ENCODE assay signal across 14 cellular contexts in genomic region chr2:98467082-98467536, GRCh38. TPM values are rescaled to one million over a fixed set of nuclear protein-coding genes. Genes with fewer than 3 reads are reported as not detected.
DNase-seq lines count a peak whose midpoint lies in the region; ATAC-seq and TF ChIP-seq lines count a peak whose summit lies in the region.
"Had no signal": no experiment of that assay in that cellular context is flagged by ENCODE, and none has a peak within 500 bp of the region (broad histone marks: within the 10 kb centered on the region; RNA-seq: fewer than 3 reads in every experiment).

No MANE protein-coding gene starts in this region.

- DNase-seq in CD4-positive, alpha-beta T cell = peak in 1 of 10 experiments; percentile 32
- no peak for DNase-seq in Jurkat, Clone E6-1 (ENCODE audit: low read depth, low spot score)
- DNase-seq in natural killer cell (no peak), SW480 (ENCODE audit: low spot score) (no peak), NCI-H1092 treated with DMSO at 0.1 percent for 48 hours (lab: John Stamatoyannopoulos, UW) (no peak)
- DNase-seq: C1 segment of cervical spinal cord; HFFc6; NCI-H1436; NCI-H510A; PC-9; stimulated activated CD4-positive, alpha-beta T cell treated with anti-CD3 and anti-CD28 coated beads, Interleukin-4, amount 100 ng/mL, for 4 hours had no signal

- H3K27ac ChIP-seq in CD4-positive, alpha-beta T cell (ENCODE audit: low read depth, low read length) = peak overlapping the region; percentile 87
- H3K27ac ChIP-seq: PC-9 had no signal

- H3K27me3 Mint-ChIP-seq in CD4-positive, alpha-beta T cell = no peaks in the 10 kb centered on the region
- H3K27me3 Mint-ChIP-seq in activated T-helper 17 cell treated with anti-CD3 and anti-CD28 coated beads, Interleukin-2, amount 50 U/mL, for 72 hours = no peaks in the 10 kb centered on the region
- H3K27me3 Mint-ChIP-seq in natural killer cell (ENCODE audit: low read depth in 2 of 2) = no peaks in the 10 kb centered on the region

- H3K36me3 Mint-ChIP-seq in CD4-positive, alpha-beta T cell (ENCODE audit: low read depth) = peaks cover 8% of the 10 kb centered on the region
- peaks cover 20% of the 10 kb centered on the region for H3K36me3 Mint-ChIP-seq in activated T-helper 17 cell treated with anti-CD3 and anti-CD28 coated beads, Interleukin-2, amount 50 U/mL, for 72 hours (ENCODE audit: low read depth)
- H3K36me3 Mint-ChIP-seq in natural killer cell = no peaks in the 10 kb centered on the region

- peak overlapping the region; percentile 89 for H3K4me3 Mint-ChIP-seq in CD4-positive, alpha-beta T cell
- H3K4me3 Mint-ChIP-seq in activated T-helper 17 cell treated with anti-CD3 and anti-CD28 coated beads, Interleukin-2, amount 50 U/mL, for 72 hours = peak overlapping the region; percentile 85
- H3K4me3 Mint-ChIP-seq in natural killer cell = peak overlapping the region; percentile 94
- H3K4me3 Mint-ChIP-seq: HFFc6 had no signal

- H3K4me3 ChIP-seq in Jurkat, Clone E6-1 (ENCODE audit: low read length) = peak overlapping the region; percentile 5
- H3K4me3 ChIP-seq: PC-9 had no signal

- TF ChIP-seq CTCF in CD4-positive, alpha-beta T cell (IDR thresholded peaks at IDR 0.05) = no peak
- TF ChIP-seq CTCF in natural killer cell (IDR thresholded peaks at IDR 0.05) = no peak

- H3K4me1 Mint-ChIP-seq in CD4-positive, alpha-beta T cell (ENCODE audit: low read depth) = peaks cover 90% of the 10 kb centered on the region
- peaks cover 59% of the 10 kb centered on the region for H3K4me1 Mint-ChIP-seq in activated T-helper 17 cell treated with anti-CD3 and anti-CD28 coated beads, Interleukin-2, amount 50 U/mL, for 72 hours
- peaks cover 75 to 88% of the 10 kb centered on the region in 2 donors for H3K4me1 Mint-ChIP-seq in natural killer cell

- intact Hi-C loops in CD4-positive, alpha-beta T cell (cut with DNase I, micrococcal nuclease) = loop anchor here in 1 of 2 experiments (10.0 kb wide), 2 partner anchors 268 to 472 kb away; partner anchors contain the start of genes MGAT4A and TMEM131
- intact Hi-C loops in natural killer cell (cut with micrococcal nuclease) = loop anchor here (5.0 to 10.0 kb wide), 2 partner anchors 190 to 752 kb away; partner anchors contain the start of gene ZAP70

- CTCF ChIA-PET in CD4-positive, alpha-beta T cell (lab: Charles Lee) = interaction anchor here (1.0 to 5.8 kb wide), 2 partner anchors 10 to 20 kb away, joined by 3 to 27 read pairs; no protein-coding TSS in a partner anchor

- ATAC-seq in CD4-positive, alpha-beta T cell (ENCODE audit: poor library complexity) = no peak
- ATAC-seq in activated T-helper 17 cell treated with anti-CD3 and anti-CD28 coated beads, Interleukin-2, amount 50 U/mL, for 72 hours (replicated peaks) = no peak
- ATAC-seq in natural killer cell (peak; percentile 36 to 52 (median 50)), HG02623 (IDR thresholded peaks at IDR 0.05; ENCODE audit: unreplicated experiment) (no peak), GM19351 (IDR thresholded peaks at IDR 0.05; ENCODE audit: unreplicated experiment) (no peak)

- no peaks in the 10 kb centered on the region for H3K9me3 Mint-ChIP-seq in CD4-positive, alpha-beta T cell
- no peaks in the 10 kb centered on the region for H3K9me3 Mint-ChIP-seq in activated T-helper 17 cell treated with anti-CD3 and anti-CD28 coated beads, Interleukin-2, amount 50 U/mL, for 72 hours
- H3K9me3 Mint-ChIP-seq in natural killer cell = no peaks in the 10 kb centered on the region
- H3K9me3 Mint-ChIP-seq: HFFc6 had no signal

- H3K9me3 ChIP-seq in CD4-positive, alpha-beta T cell (ENCODE audit: control insufficient read depth, low read length) = no peaks in the 10 kb centered on the region

- H3K27ac Mint-ChIP-seq in CD4-positive, alpha-beta T cell = peak overlapping the region; percentile 95
- H3K27ac Mint-ChIP-seq in activated T-helper 17 cell treated with anti-CD3 and anti-CD28 coated beads, Interleukin-2, amount 50 U/mL, for 72 hours = peak overlapping the region; percentile 84
- H3K27ac Mint-ChIP-seq in natural killer cell = peak overlapping the region; percentile 98 to 99
- H3K27ac Mint-ChIP-seq: HFFc6 had no signal

- H3K27me3 ChIP-seq in CD4-positive, alpha-beta T cell (ENCODE audit: control insufficient read depth, insufficient read depth, low read length) = no peaks in the 10 kb centered on the region

- POLR2A ChIA-PET in CD4-positive, alpha-beta T cell (lab: Charles Lee) = interaction anchor here (1.1 to 8.8 kb wide), 6 partner anchors 12 to 38 kb away, joined by 3 to 213 read pairs (median 17); partner anchors contain the start of gene INPP4A

RNA-seq across cellular contexts. Expression of gene INPP4A, which starts 22.5 kb away (rescaled TPM):
- total RNA-seq in CD4-positive, alpha-beta T cell = 10 to 100 TPM; 86.4 to 89.2 TPM
- polyA plus RNA-seq in Jurkat, Clone E6-1 (2012; ENCODE audit: insufficient read depth, insufficient read length) = 41.7 TPM
- 10 to 100 TPM; 66.4 to 74.8 TPM for total RNA-seq in activated T-helper 17 cell treated with anti-CD3 and anti-CD28 coated beads, Interleukin-2, amount 50 U/mL, for 72 hours
- 100 to 1,000 TPM; 192 to 243 (median 225) TPM for total RNA-seq in natural killer cell

Comparison
In these comparisons a context has a peak if more than half of its experiments do, and no peak if none do; other contexts are left out.
1. ATAC-seq: peak in natural killer cell (3 of 3); none in CD4-positive, alpha-beta T cell (single experiment), activated T-helper 17 cell treated with anti-CD3 and anti-CD28 coated beads, Interleukin-2, amount 50 U/mL, for 72 hours (single experiment), HG02623 (single experiment) and GM19351 (single experiment).
2. Peak in every context shown above with its lines, with median percentiles within 50 percentile points of each other: H3K27ac Mint-ChIP-seq and H3K4me3 Mint-ChIP-seq.